Comparison of ENCODE assay signal across 15 cellular contexts in the genomic region with DNA sequence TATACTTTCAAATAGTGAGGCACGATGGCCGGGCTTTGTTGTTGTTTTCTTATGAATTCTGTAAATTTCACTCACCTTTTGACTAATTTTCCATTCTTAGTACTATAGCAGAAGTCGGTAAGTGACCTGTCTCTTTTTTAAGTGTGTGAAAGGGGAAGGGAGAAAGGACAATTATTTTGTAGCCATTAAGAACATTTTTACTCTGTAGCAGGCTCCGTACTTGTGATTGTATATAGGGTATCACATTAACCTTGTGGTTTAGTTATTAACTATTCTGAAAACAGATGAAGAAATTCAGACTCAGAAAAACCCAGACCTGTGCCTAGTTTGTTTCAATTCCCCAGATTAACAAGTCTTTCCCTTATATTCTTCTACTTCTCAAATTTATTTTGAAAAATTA.
"Had no signal": no experiment of that assay in that cellular context is flagged by ENCODE, and none has a peak within 500 bp of the region (broad histone marks: within the 10 kb centered on the region; RNA-seq: fewer than 3 reads in every experiment).

No MANE protein-coding gene starts in this region.

- H3K27me3 Mint-ChIP-seq: naive thymus-derived CD8-positive, alpha-beta T cell; type B pancreatic cell had no signal

- H3K4me3 Mint-ChIP-seq: naive thymus-derived CD8-positive, alpha-beta T cell; neural crest cell; type B pancreatic cell had no signal

- H3K9me3 Mint-ChIP-seq: naive thymus-derived CD8-positive, alpha-beta T cell; type B pancreatic cell had no signal

- H3K36me3 Mint-ChIP-seq: naive thymus-derived CD8-positive, alpha-beta T cell; type B pancreatic cell had no signal

- DNase-seq: effector memory CD4-positive, alpha-beta T cell; gastrocnemius medialis; islet precursor cell; mammary epithelial cell; naive thymus-derived CD8-positive, alpha-beta T cell; nucleus accumbens; ovary; right cardiac atrium; small intestine; stimulated activated CD4-positive, alpha-beta T cell treated with anti-CD3 and anti-CD28 coated beads, Interleukin-12 subunit alpha, Interleukin-12 subunit beta, amount 100 ng/mL, for 4 hours; stimulated activated naive CD8-positive, alpha-beta T cell treated with anti-CD3 and anti-CD28 coated beads, Interleukin-15, Interleukin-2, amounts not matched to agents 100 U/mL and 50 U/mL, for 24 hours; thyroid gland had no signal

- H3K4me1 Mint-ChIP-seq: naive thymus-derived CD8-positive, alpha-beta T cell; neural crest cell had no signal

- H3K27ac Mint-ChIP-seq: naive thymus-derived CD8-positive, alpha-beta T cell; type B pancreatic cell had no signal

- ATAC-seq: gastrocnemius medialis; left lobe of liver; naive thymus-derived CD8-positive, alpha-beta T cell; right cardiac atrium; stimulated activated naive CD8-positive, alpha-beta T cell treated with anti-CD3 and anti-CD28 coated beads, Interleukin-15, Interleukin-2, amounts not matched to agents 100 U/mL and 50 U/mL, for 24 hours had no signal
